Comparison of ENCODE assay signal across 29 cellular contexts in the genomic region with DNA sequence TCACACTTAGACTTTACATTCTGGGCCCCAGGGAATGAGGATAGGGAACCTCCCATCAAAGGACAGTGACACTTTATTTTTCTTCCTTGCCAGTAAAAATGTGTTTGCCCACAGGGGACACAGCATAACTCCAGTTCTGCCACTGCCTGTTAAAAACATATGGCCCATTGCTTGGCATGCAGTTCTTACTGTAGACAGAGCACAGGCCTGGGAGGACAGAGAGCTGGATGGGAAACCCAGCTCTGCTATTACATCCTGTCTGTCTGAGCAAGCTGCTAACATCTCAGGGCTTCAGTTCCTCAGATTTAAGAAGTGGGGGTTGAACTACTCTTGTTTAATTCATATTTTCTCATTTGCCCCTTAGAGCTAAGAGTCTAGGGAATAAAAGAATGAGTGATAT.
DNase-seq lines count a peak whose midpoint lies in the region; ATAC-seq and TF ChIP-seq lines count a peak whose summit lies in the region.
"Had no signal": no experiment of that assay in that cellular context is flagged by ENCODE, and none has a peak within 500 bp of the region (broad histone marks: within the 10 kb centered on the region; RNA-seq: fewer than 3 reads in every experiment).

No MANE protein-coding gene starts in this region.

- H3K27ac Mint-ChIP-seq in activated naive CD8-positive, alpha-beta T cell = peak overlapping the region; percentile 29
- H3K27ac Mint-ChIP-seq in activated naive CD8-positive, alpha-beta T cell treated with anti-CD3 and anti-CD28 coated beads, Interleukin-2, amount 50 U/mL, for 24 hours = no peak overlapping the region
- H3K27ac Mint-ChIP-seq in brain = peak overlapping the region in 4 of 5 experiments; percentile 25 to 90 (median 55)
- no peak overlapping the region for H3K27ac Mint-ChIP-seq in T-helper 2 cell treated with Interferon-gamma antibody and Interleukin-4, amounts not matched to agents 5 μg/mL and 100 μg/mL, for 36 hours
- H3K27ac Mint-ChIP-seq: activated CD8-positive, alpha-beta T cell treated with anti-CD3 and anti-CD28 coated beads for 36 hours; activated T-helper 17 cell treated with anti-CD3 and anti-CD28 coated beads, Interleukin-2, amount 50 U/mL, for 72 hours had no signal

- no peak for ATAC-seq in activated naive CD8-positive, alpha-beta T cell treated with anti-CD3 and anti-CD28 coated beads, Interleukin-2, amount 50 U/mL, for 24 hours
- ATAC-seq in HG03045 (IDR thresholded peaks at IDR 0.05; ENCODE audit: unreplicated experiment) = no peak
- no peak for ATAC-seq in HG02970 (IDR thresholded peaks at IDR 0.05; ENCODE audit: low FRiP score, unreplicated experiment)
- ATAC-seq: A549; activated CD8-positive, alpha-beta T cell treated with anti-CD3 and anti-CD28 coated beads for 36 hours; activated naive CD4-positive, alpha-beta T cell treated with anti-CD3 and anti-CD28 coated beads, Interleukin-2, amount 50 U/mL, for 72 hours; activated T-helper 17 cell treated with anti-CD3 and anti-CD28 coated beads, Interleukin-2, amount 50 U/mL, for 72 hours; HCT116; heart right ventricle; left ventricle myocardium superior; right cardiac atrium; stimulated activated naive CD8-positive, alpha-beta T cell treated with anti-CD3 and anti-CD28 coated beads, Interleukin-15, Interleukin-2, amounts not matched to agents 100 U/mL and 50 U/mL, for 24 hours; upper lobe of right lung had no signal

- no peaks in the 10 kb centered on the region for H3K27me3 Mint-ChIP-seq in activated naive CD8-positive, alpha-beta T cell
- H3K27me3 Mint-ChIP-seq in activated naive CD8-positive, alpha-beta T cell treated with anti-CD3 and anti-CD28 coated beads, Interleukin-2, amount 50 U/mL, for 24 hours = no peaks in the 10 kb centered on the region
- no peaks in the 10 kb centered on the region for H3K27me3 Mint-ChIP-seq in brain
- H3K27me3 Mint-ChIP-seq in T-helper 2 cell treated with Interferon-gamma antibody and Interleukin-4, amounts not matched to agents 5 μg/mL and 100 μg/mL, for 36 hours (ENCODE audit: low read depth) = no peaks in the 10 kb centered on the region
- H3K27me3 Mint-ChIP-seq: activated CD8-positive, alpha-beta T cell treated with anti-CD3 and anti-CD28 coated beads for 36 hours; activated T-helper 17 cell treated with anti-CD3 and anti-CD28 coated beads, Interleukin-2, amount 50 U/mL, for 72 hours had no signal

- H3K9me3 Mint-ChIP-seq in activated naive CD8-positive, alpha-beta T cell (ENCODE audit: low read depth) = peaks cover 2% of the 10 kb centered on the region
- H3K9me3 Mint-ChIP-seq in activated naive CD8-positive, alpha-beta T cell treated with anti-CD3 and anti-CD28 coated beads, Interleukin-2, amount 50 U/mL, for 24 hours = no peaks in the 10 kb centered on the region
- H3K9me3 Mint-ChIP-seq in brain = peaks cover 8 to 12% (median 11%) of the 10 kb centered on the region in 5 experiments
- H3K9me3 Mint-ChIP-seq in T-helper 2 cell treated with Interferon-gamma antibody and Interleukin-4, amounts not matched to agents 5 μg/mL and 100 μg/mL, for 36 hours = peaks cover 2% of the 10 kb centered on the region
- H3K9me3 Mint-ChIP-seq: activated naive CD4-positive, alpha-beta T cell treated with anti-CD3 and anti-CD28 coated beads, Interleukin-2, amount 50 U/mL, for 72 hours; activated T-helper 17 cell treated with anti-CD3 and anti-CD28 coated beads, Interleukin-2, amount 50 U/mL, for 72 hours had no signal

- no peak overlapping the region for H3K4me3 Mint-ChIP-seq in activated naive CD8-positive, alpha-beta T cell
- no peak overlapping the region for H3K4me3 Mint-ChIP-seq in activated naive CD8-positive, alpha-beta T cell treated with anti-CD3 and anti-CD28 coated beads, Interleukin-2, amount 50 U/mL, for 24 hours
- H3K4me3 Mint-ChIP-seq in brain = peak overlapping the region in 3 of 5 experiments; percentile 65 to 72 (median 71)
- no peak overlapping the region for H3K4me3 Mint-ChIP-seq in T-helper 2 cell treated with Interferon-gamma antibody and Interleukin-4, amounts not matched to agents 5 μg/mL and 100 μg/mL, for 36 hours
- H3K4me3 Mint-ChIP-seq: activated CD8-positive, alpha-beta T cell treated with anti-CD3 and anti-CD28 coated beads for 36 hours; activated T-helper 17 cell treated with anti-CD3 and anti-CD28 coated beads, Interleukin-2, amount 50 U/mL, for 72 hours had no signal

- no peak for TF ChIP-seq CTCF in brain (conservative IDR thresholded peaks at IDR 0.05)

- peaks cover 4% of the 10 kb centered on the region for H3K36me3 Mint-ChIP-seq in activated naive CD8-positive, alpha-beta T cell
- peaks cover 8% of the 10 kb centered on the region for H3K36me3 Mint-ChIP-seq in activated naive CD8-positive, alpha-beta T cell treated with anti-CD3 and anti-CD28 coated beads, Interleukin-2, amount 50 U/mL, for 24 hours (ENCODE audit: low read depth)
- peaks cover 16% of the 10 kb centered on the region for H3K36me3 Mint-ChIP-seq in brain
- peaks cover 8% of the 10 kb centered on the region for H3K36me3 Mint-ChIP-seq in T-helper 2 cell treated with Interferon-gamma antibody and Interleukin-4, amounts not matched to agents 5 μg/mL and 100 μg/mL, for 36 hours (ENCODE audit: low read depth)

- H3K4me1 Mint-ChIP-seq in activated naive CD8-positive, alpha-beta T cell (ENCODE audit: low read depth) = peaks cover 50% of the 10 kb centered on the region
- H3K4me1 Mint-ChIP-seq in activated naive CD8-positive, alpha-beta T cell treated with anti-CD3 and anti-CD28 coated beads, Interleukin-2, amount 50 U/mL, for 24 hours = peaks cover 41% of the 10 kb centered on the region
- peaks cover 76% of the 10 kb centered on the region for H3K4me1 Mint-ChIP-seq in brain
- peaks cover 10% of the 10 kb centered on the region for H3K4me1 Mint-ChIP-seq in T-helper 2 cell treated with Interferon-gamma antibody and Interleukin-4, amounts not matched to agents 5 μg/mL and 100 μg/mL, for 36 hours (ENCODE audit: low read depth)

- no peak for DNase-seq in activated naive CD8-positive, alpha-beta T cell treated with anti-CD3 and anti-CD28 coated beads, Interleukin-2, amount 50 U/mL, for 24 hours
- DNase-seq in NCI-H69 (lab: John Stamatoyannopoulos, UW) = peak; percentile 73
- DNase-seq in activated effector memory CD4-positive, alpha-beta T cell treated with Interleukin-2 at 50 U/mL for 16 hours = no peak
- DNase-seq in T-helper 2 cell treated with Interferon-gamma antibody and Interleukin-4, amounts not matched to agents 5 μg/mL and 100 μg/mL, for 36 hours (ENCODE audit: low spot score) = no peak
- DNase-seq: activated CD4-positive, CD25-positive, alpha-beta regulatory T cell treated with anti-CD3 and anti-CD28 coated beads, Interleukin-2, amount 50 U/mL, for 72 hours; activated CD8-positive, alpha-beta memory T cell treated with anti-CD3 and anti-CD28 coated beads, Interleukin-2, amount 50 U/mL, for 48 hours; activated CD8-positive, alpha-beta T cell treated with anti-CD3 and anti-CD28 coated beads for 36 hours; DMS79 treated with DMSO at 0.1 percent for 48 hours; effector memory CD4-positive, alpha-beta T cell; GF-D8; heart right ventricle; kidney; left ventricle myocardium superior; NCI-H345; NCI-H82; right cardiac atrium; RPMI8226; spleen; stimulated activated CD4-positive, alpha-beta T cell treated with anti-CD3 and anti-CD28 coated beads, Interleukin-2, amount 100 ng/mL, for 24 hours; stimulated activated naive CD8-positive, alpha-beta T cell treated with anti-CD3 and anti-CD28 coated beads, Interleukin-15, Interleukin-2, amounts not matched to agents 100 U/mL and 50 U/mL, for 24 hours; upper lobe of right lung had no signal

Comparison
In these comparisons a context has a peak if more than half of its experiments do, and no peak if none do; other contexts are left out.
1. H3K27ac Mint-ChIP-seq: peak in activated naive CD8-positive, alpha-beta T cell (single experiment) and brain (4 of 5); none in activated naive CD8-positive, alpha-beta T cell treated with anti-CD3 and anti-CD28 coated beads, Interleukin-2, amount 50 U/mL, for 24 hours (single experiment) and T-helper 2 cell treated with Interferon-gamma antibody and Interleukin-4, amounts not matched to agents 5 μg/mL and 100 μg/mL, for 36 hours (single experiment).
2. H3K4me3 Mint-ChIP-seq: peak in brain (3 of 5); none in activated naive CD8-positive, alpha-beta T cell (single experiment), activated naive CD8-positive, alpha-beta T cell treated with anti-CD3 and anti-CD28 coated beads, Interleukin-2, amount 50 U/mL, for 24 hours (single experiment) and T-helper 2 cell treated with Interferon-gamma antibody and Interleukin-4, amounts not matched to agents 5 μg/mL and 100 μg/mL, for 36 hours (single experiment).